ENCODE assay signal across 20 cellular contexts in the genomic region with DNA sequence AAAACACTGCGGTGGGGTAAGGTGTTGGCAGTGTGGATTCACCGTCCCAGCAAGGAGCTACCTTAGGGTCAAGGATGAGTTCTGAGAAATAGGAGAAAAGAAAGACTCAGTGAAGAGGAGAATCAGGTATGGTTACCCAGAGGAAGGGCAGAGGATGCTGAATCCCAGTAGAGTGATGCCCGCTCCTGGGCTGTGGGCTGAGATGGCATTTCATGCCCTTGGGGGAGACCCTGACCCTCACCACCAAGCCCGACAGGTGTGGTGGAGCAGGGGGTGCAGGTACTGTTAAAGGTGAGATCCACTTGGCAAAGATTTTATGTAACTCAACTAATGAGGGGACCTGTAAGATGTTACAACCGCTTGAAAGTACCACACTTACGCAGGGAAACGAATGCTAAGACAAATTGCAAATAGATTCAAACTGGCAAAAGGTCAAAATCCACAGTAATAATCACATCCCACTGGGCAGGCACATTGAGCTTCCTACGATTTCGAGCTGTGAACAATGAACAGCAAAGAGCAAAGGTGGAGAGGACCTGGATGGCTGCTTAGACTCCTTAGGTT. TPM values are rescaled to one million over a fixed set of nuclear protein-coding genes. Genes with fewer than 3 reads are reported as not detected.
A peak's percentile ranks its signal among the peaks of the same experiment; 100 is the strongest.
DNase-seq lines count a peak whose midpoint lies in the region; ATAC-seq and TF ChIP-seq lines count a peak whose summit lies in the region.
"Had no signal": no experiment of that assay in that cellular context is flagged by ENCODE, and none has a peak within 500 bp of the region (broad histone marks: within the 10 kb centered on the region; RNA-seq: fewer than 3 reads in every experiment).

No MANE protein-coding gene starts in this region.

- H3K4me1 ChIP-seq in CD8-positive, alpha-beta T cell (ENCODE audit: insufficient read depth, low read length), result peaks cover 18% of the 10 kb centered on the region

- POLR2A ChIA-PET in CD8-positive, alpha-beta T cell (lab: Charles Lee), result interaction anchor here (1.2 to 3.8 kb wide), 3 partner anchors 22 to 27 kb away, joined by 4 to 43 read pairs (median 4); partner anchors contain the start of gene WDR5
- POLR2A ChIA-PET in activated naive CD8-positive, alpha-beta T cell treated with anti-CD3 and anti-CD28 coated beads, Interleukin-2, amount 10 ng/mL, durations not matched to agents 7 days and 5 days (lab: Charles Lee), result interaction anchor here (0.6 to 3.8 kb wide), 5 partner anchors 13 to 93 kb away, joined by 3 to 44 read pairs (median 6); partner anchors contain the start of gene WDR5

- no peak overlapping the region for H3K4me3 Mint-ChIP-seq in activated CD4-positive, alpha-beta T cell treated with anti-CD3 and anti-CD28 coated beads, Interleukin-2, amount 10 ng/mL, durations not matched to agents 24 days and 14 days
- peak overlapping the region; percentile 63 for H3K4me3 Mint-ChIP-seq in CD8-positive, alpha-beta T cell
- peak overlapping the region; percentile 30 for H3K4me3 Mint-ChIP-seq in activated naive CD8-positive, alpha-beta T cell treated with anti-CD3 and anti-CD28 coated beads, Interleukin-2, amount 10 ng/mL, durations not matched to agents 7 days and 5 days
- peak overlapping the region; percentile 45 for H3K4me3 Mint-ChIP-seq in natural killer cell treated with Interleukin-12 subunit alpha and Interleukin-12 subunit beta and Interleukin-15 and Interleukin-18, amount 100 ng/mL, for 72 hours
- H3K4me3 Mint-ChIP-seq: endodermal cell had no signal

- intact Hi-C loops in activated CD4-positive, alpha-beta T cell treated with anti-CD3 and anti-CD28 coated beads, Interleukin-2, amount 10 ng/mL, durations not matched to agents 24 days and 14 days (cut with micrococcal nuclease), result loop anchor here (5.0 kb wide), 1 partner anchor 230 kb away; no protein-coding TSS in a partner anchor
- intact Hi-C loops in CD8-positive, alpha-beta T cell (cut with DNase I, micrococcal nuclease), result loop anchor here (5.0 to 10.0 kb wide), 7 partner anchors 707 to 1953 kb away; partner anchors contain the start of genes CACFD1 (in 1 of the 2), MRPS2 (in 1 of the 2), SURF6 (in 1 of the 2) and TMEM250 (in 1 of the 2)

- H3K27ac ChIP-seq in CD8-positive, alpha-beta T cell (ENCODE audit: low read depth, low read length), result no peak overlapping the region
- H3K27ac ChIP-seq: BLaER1 treated with 17β-estradiol and CSF1 and Interleukin-3, amounts not matched to agents 10 nM and 100 nM; GM23248; lower lobe of right lung; SJSA1 had no signal

- no peaks in the 10 kb centered on the region for H3K36me3 ChIP-seq in CD8-positive, alpha-beta T cell (ENCODE audit: insufficient read depth, low read length)

- TF ChIP-seq CTCF in CD8-positive, alpha-beta T cell (IDR thresholded peaks at IDR 0.05), result no peak

- H3K27me3 ChIP-seq in CD8-positive, alpha-beta T cell (ENCODE audit: insufficient read depth, low read length), result no peaks in the 10 kb centered on the region
- H3K27me3 ChIP-seq: heart right ventricle, SJSA1 had no signal

- DNase-seq in activated CD4-positive, alpha-beta T cell treated with anti-CD3 and anti-CD28 coated beads, Interleukin-2, amount 10 ng/mL, durations not matched to agents 24 days and 14 days, result no peak
- DNase-seq in activated CD4-positive, alpha-beta T cell treated with anti-CD3 and anti-CD28 coated beads, Interleukin-2, amount 50 U/mL, for 4 hours, result no peak
- DNase-seq in CD8-positive, alpha-beta T cell, result no peak
- DNase-seq in activated naive CD8-positive, alpha-beta T cell treated with anti-CD3 and anti-CD28 coated beads, Interleukin-2, amount 10 ng/mL, durations not matched to agents 7 days and 5 days, result no peak
- DNase-seq in natural killer cell treated with Interleukin-12 subunit alpha and Interleukin-12 subunit beta and Interleukin-15 and Interleukin-18, amount 100 ng/mL, for 72 hours (ENCODE audit: low spot score), result no peak
- no peak for DNase-seq in KBM-7
- DNase-seq in DMS114 treated with DMSO at 0.1 percent for 48 hours (lab: John Stamatoyannopoulos, UW; ENCODE audit: unreplicated experiment), result no peak
- DNase-seq in NCI-H345 (lab: John Stamatoyannopoulos, UW), result no peak
- DNase-seq: activated CD4-positive, alpha-beta T cell treated with anti-CD3 and anti-CD28 coated beads, Interleukin-2, amount 50 U/mL, for 1 hour; activated effector memory CD4-positive, alpha-beta T cell treated with Interleukin-2 at 50 U/mL for 16 hours; endodermal cell; GM23248; lower lobe of right lung; NCI-H82; PC-3; stimulated activated CD8-positive, alpha-beta memory T cell treated with anti-CD3 and anti-CD28 coated beads, Interleukin-4, amount 100 ng/mL, for 48 hours had no signal

- peaks cover 19% of the 10 kb centered on the region for H3K36me3 Mint-ChIP-seq in activated CD4-positive, alpha-beta T cell treated with anti-CD3 and anti-CD28 coated beads, Interleukin-2, amount 10 ng/mL, durations not matched to agents 24 days and 14 days (ENCODE audit: low read depth)
- peaks cover 16% of the 10 kb centered on the region for H3K36me3 Mint-ChIP-seq in CD8-positive, alpha-beta T cell
- H3K36me3 Mint-ChIP-seq in activated naive CD8-positive, alpha-beta T cell treated with anti-CD3 and anti-CD28 coated beads, Interleukin-2, amount 10 ng/mL, durations not matched to agents 7 days and 5 days, result peaks cover 4% of the 10 kb centered on the region
- no peaks in the 10 kb centered on the region for H3K36me3 Mint-ChIP-seq in natural killer cell treated with Interleukin-12 subunit alpha and Interleukin-12 subunit beta and Interleukin-15 and Interleukin-18, amount 100 ng/mL, for 72 hours

- peaks cover 20% of the 10 kb centered on the region for H3K4me1 Mint-ChIP-seq in activated CD4-positive, alpha-beta T cell treated with anti-CD3 and anti-CD28 coated beads, Interleukin-2, amount 10 ng/mL, durations not matched to agents 24 days and 14 days
- H3K4me1 Mint-ChIP-seq in CD8-positive, alpha-beta T cell (ENCODE audit: low read depth), result peaks cover 17% of the 10 kb centered on the region
- peaks cover 5% of the 10 kb centered on the region for H3K4me1 Mint-ChIP-seq in activated naive CD8-positive, alpha-beta T cell treated with anti-CD3 and anti-CD28 coated beads, Interleukin-2, amount 10 ng/mL, durations not matched to agents 7 days and 5 days
- H3K4me1 Mint-ChIP-seq in natural killer cell treated with Interleukin-12 subunit alpha and Interleukin-12 subunit beta and Interleukin-15 and Interleukin-18, amount 100 ng/mL, for 72 hours (ENCODE audit: low read depth in 2 of 2), result peaks cover 14 to 18% of the 10 kb centered on the region in 2 donors
- H3K4me1 Mint-ChIP-seq: endodermal cell had no signal

- no peak for ATAC-seq in CD8-positive, alpha-beta T cell
- no peak for ATAC-seq in activated naive CD8-positive, alpha-beta T cell treated with anti-CD3 and anti-CD28 coated beads, Interleukin-2, amount 10 ng/mL, durations not matched to agents 7 days and 5 days (ENCODE audit: low read depth)
- ATAC-seq in natural killer cell treated with Interleukin-12 subunit alpha and Interleukin-12 subunit beta and Interleukin-15 and Interleukin-18, amount 100 ng/mL, for 72 hours, result no peak
- ATAC-seq: lower lobe of right lung, PC-3 had no signal

- no peaks in the 10 kb centered on the region for H3K9me3 Mint-ChIP-seq in activated CD4-positive, alpha-beta T cell treated with anti-CD3 and anti-CD28 coated beads, Interleukin-2, amount 10 ng/mL, durations not matched to agents 24 days and 14 days
- H3K9me3 Mint-ChIP-seq in CD8-positive, alpha-beta T cell, result no peaks in the 10 kb centered on the region
- H3K9me3 Mint-ChIP-seq in activated naive CD8-positive, alpha-beta T cell treated with anti-CD3 and anti-CD28 coated beads, Interleukin-2, amount 10 ng/mL, durations not matched to agents 7 days and 5 days, result no peaks in the 10 kb centered on the region
- no peaks in the 10 kb centered on the region for H3K9me3 Mint-ChIP-seq in natural killer cell treated with Interleukin-12 subunit alpha and Interleukin-12 subunit beta and Interleukin-15 and Interleukin-18, amount 100 ng/mL, for 72 hours
- H3K9me3 Mint-ChIP-seq: endodermal cell had no signal

- no peak overlapping the region for H3K4me3 ChIP-seq in CD8-positive, alpha-beta T cell (ENCODE audit: low read depth, low read length)
- H3K4me3 ChIP-seq: BLaER1 treated with 17β-estradiol and CSF1 and Interleukin-3, amounts not matched to agents 10 nM and 100 nM; GM23248; heart right ventricle; lower lobe of right lung; SJSA1 had no signal

- no peaks in the 10 kb centered on the region for H3K9me3 ChIP-seq in CD8-positive, alpha-beta T cell (ENCODE audit: low read length)
- H3K9me3 ChIP-seq: BLaER1 treated with 17β-estradiol and CSF1 and Interleukin-3, amounts not matched to agents 10 nM and 100 nM; heart right ventricle; lower lobe of right lung; SJSA1 had no signal

- CTCF ChIA-PET in CD8-positive, alpha-beta T cell (lab: Charles Lee), result interaction anchor here (1.1 to 2.6 kb wide), 4 partner anchors 21 to 281 kb away, joined by 3 to 11 read pairs (median 4); no protein-coding TSS in a partner anchor

- H3K27me3 Mint-ChIP-seq in activated CD4-positive, alpha-beta T cell treated with anti-CD3 and anti-CD28 coated beads, Interleukin-2, amount 10 ng/mL, durations not matched to agents 24 days and 14 days, result no peaks in the 10 kb centered on the region
- H3K27me3 Mint-ChIP-seq in CD8-positive, alpha-beta T cell (ENCODE audit: low read depth), result no peaks in the 10 kb centered on the region
- no peaks in the 10 kb centered on the region for H3K27me3 Mint-ChIP-seq in activated naive CD8-positive, alpha-beta T cell treated with anti-CD3 and anti-CD28 coated beads, Interleukin-2, amount 10 ng/mL, durations not matched to agents 7 days and 5 days
- no peaks in the 10 kb centered on the region for H3K27me3 Mint-ChIP-seq in natural killer cell treated with Interleukin-12 subunit alpha and Interleukin-12 subunit beta and Interleukin-15 and Interleukin-18, amount 100 ng/mL, for 72 hours

- peak overlapping the region; percentile 84 for H3K27ac Mint-ChIP-seq in activated CD4-positive, alpha-beta T cell treated with anti-CD3 and anti-CD28 coated beads, Interleukin-2, amount 10 ng/mL, durations not matched to agents 24 days and 14 days
- H3K27ac Mint-ChIP-seq in CD8-positive, alpha-beta T cell, result no peak overlapping the region
- no peak overlapping the region for H3K27ac Mint-ChIP-seq in activated naive CD8-positive, alpha-beta T cell treated with anti-CD3 and anti-CD28 coated beads, Interleukin-2, amount 10 ng/mL, durations not matched to agents 7 days and 5 days
- H3K27ac Mint-ChIP-seq in natural killer cell treated with Interleukin-12 subunit alpha and Interleukin-12 subunit beta and Interleukin-15 and Interleukin-18, amount 100 ng/mL, for 72 hours, result peak overlapping the region; percentile 67 to 76

- in situ Hi-C loops in KBM-7 (cut with MboI; ENCODE audit: low pct_unique_long_range_greater_than_20kb, low sequenced_read_pairs), result no loop called here

RNA-seq across cellular contexts. Expression of gene RNU6ATAC, which starts 2.1 kb away (rescaled TPM):
- 16.3 and 40.4 TPM in 2 replicates for total RNA-seq in activated CD4-positive, alpha-beta T cell treated with anti-CD3 and anti-CD28 coated beads, Interleukin-2, amount 10 ng/mL, durations not matched to agents 24 days and 14 days
- total RNA-seq in CD8-positive, alpha-beta T cell, result 10 to 100 TPM; 42.2 to 42.7 TPM
- 10 to 100 TPM; 13.7 to 30.8 TPM for total RNA-seq in activated naive CD8-positive, alpha-beta T cell treated with anti-CD3 and anti-CD28 coated beads, Interleukin-2, amount 10 ng/mL, durations not matched to agents 7 days and 5 days
- total RNA-seq in natural killer cell treated with Interleukin-12 subunit alpha and Interleukin-12 subunit beta and Interleukin-15 and Interleukin-18, amount 100 ng/mL, for 72 hours, result 10 to 100 TPM; 33.5 to 41.1 TPM
- total RNA-seq: GM23248, PC-3, pulmonary artery endothelial cell, SJSA1 had no signal

RNA-seq across cellular contexts. Expression of gene WDR5, which starts 26.4 kb away (rescaled TPM):
- total RNA-seq in activated CD4-positive, alpha-beta T cell treated with anti-CD3 and anti-CD28 coated beads, Interleukin-2, amount 10 ng/mL, durations not matched to agents 24 days and 14 days, result 71.2 TPM in 2 replicates
- total RNA-seq in CD8-positive, alpha-beta T cell, result 10 to 100 TPM; 15.5 to 16.6 TPM
- 10 to 100 TPM; 35.4 to 37.6 TPM for total RNA-seq in activated naive CD8-positive, alpha-beta T cell treated with anti-CD3 and anti-CD28 coated beads, Interleukin-2, amount 10 ng/mL, durations not matched to agents 7 days and 5 days
- 10 to 100 TPM; 32.6 to 63.7 TPM for total RNA-seq in natural killer cell treated with Interleukin-12 subunit alpha and Interleukin-12 subunit beta and Interleukin-15 and Interleukin-18, amount 100 ng/mL, for 72 hours

Comparison
In these comparisons a context has a peak if more than half of its experiments do, and no peak if none do; other contexts are left out.
1. H3K27ac Mint-ChIP-seq: peak in activated CD4-positive, alpha-beta T cell treated with anti-CD3 and anti-CD28 coated beads, Interleukin-2, amount 10 ng/mL, durations not matched to agents 24 days and 14 days (single experiment) and natural killer cell treated with Interleukin-12 subunit alpha and Interleukin-12 subunit beta and Interleukin-15 and Interleukin-18, amount 100 ng/mL, for 72 hours (2 of 2); none in CD8-positive, alpha-beta T cell (single experiment) and activated naive CD8-positive, alpha-beta T cell treated with anti-CD3 and anti-CD28 coated beads, Interleukin-2, amount 10 ng/mL, durations not matched to agents 7 days and 5 days (single experiment).